ENCODE assay signal across 8 cellular contexts in the genomic region with DNA sequence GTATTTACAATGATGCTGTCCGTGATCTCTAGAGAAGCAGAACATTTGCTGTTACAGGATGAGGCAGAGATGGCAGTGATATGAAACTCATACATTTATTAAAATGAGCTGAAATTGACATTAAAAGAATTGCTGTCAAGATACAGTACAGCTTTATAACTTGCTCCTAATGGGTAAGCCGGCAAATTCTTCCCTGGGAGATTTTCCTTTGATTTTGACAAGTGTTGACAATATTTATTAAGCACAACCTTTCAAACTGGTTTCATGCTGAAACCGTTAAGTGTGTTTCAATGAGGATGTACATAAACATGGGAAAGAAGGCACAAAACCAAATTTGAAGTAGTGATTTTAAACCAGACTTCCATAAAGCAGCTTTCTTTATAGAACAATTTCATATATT. TPM values are rescaled to one million over a fixed set of nuclear protein-coding genes. Genes with fewer than 3 reads are reported as not detected.
"Had no signal": no experiment of that assay in that cellular context is flagged by ENCODE, and none has a peak within 500 bp of the region (broad histone marks: within the 10 kb centered on the region; RNA-seq: fewer than 3 reads in every experiment).

No MANE protein-coding gene starts in this region.

- DNase-seq: IMR-90, KBM-7 had no signal

- H3K4me3 ChIP-seq: K562 had no signal

- ATAC-seq: HepG2, K562 had no signal

- H3K27ac ChIP-seq: HL-60 had no signal

RNA-seq across cellular contexts. Expression of a gene that starts 45.5 kb away (rescaled TPM):
- total RNA-seq: HepG2, HT-29, HT1080, IMR-90, K562 had no signal
- polyA plus RNA-seq: HepG2, IgD-negative memory B cell, IMR-90, K562 had no signal
